In the genomic region with DNA sequence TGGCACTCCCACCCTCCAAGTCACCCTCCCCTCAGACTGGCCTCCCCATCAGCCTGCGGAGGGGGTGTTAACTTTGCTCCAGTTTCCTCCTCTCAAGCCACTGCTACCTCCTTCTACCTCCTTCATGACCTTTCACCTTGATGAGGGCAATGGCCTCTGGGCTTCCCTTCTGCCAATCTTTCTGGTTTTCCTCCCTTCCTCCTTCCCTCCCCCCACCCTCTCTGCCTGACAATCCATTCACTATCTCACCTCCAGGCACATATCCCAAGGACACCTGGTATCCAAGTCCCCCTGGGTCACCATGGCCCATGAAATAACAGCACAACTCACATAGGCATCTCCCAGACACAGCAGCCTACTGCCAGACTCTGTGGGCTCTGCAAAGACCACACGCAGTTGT, we compare ENCODE assay signal across 20 cellular contexts.
DNase-seq lines count a peak whose midpoint lies in the region; ATAC-seq, FAIRE-seq and TF ChIP-seq lines count a peak whose summit lies in the region.
"Had no signal": no experiment of that assay in that cellular context is flagged by ENCODE, and none has a peak within 500 bp of the region (broad histone marks: within the 10 kb centered on the region; RNA-seq: fewer than 3 reads in every experiment).

No MANE protein-coding gene starts in this region.

- 86% methylated on average over 2 of the region's 2 CpGs for WGBS in liver
- WGBS in smooth muscle cell (ENCODE audit: low lambda C conversion rate): 74% methylated on average over 2 of the region's 2 CpGs

- no peak for DNase-seq in astrocyte (ENCODE audit: low read depth)
- DNase-seq in smooth muscle cell (lab: John Stamatoyannopoulos, UW; ENCODE audit: unreplicated experiment): no peak
- DNase-seq in NCI-H1694 (lab: John Stamatoyannopoulos, UW): no peak
- no peak for DNase-seq in hypothalamus (lab: John Stamatoyannopoulos, UW)
- no peak for DNase-seq in DMS79 (lab: John Stamatoyannopoulos, UW)
- DNase-seq: activated CD4-positive, alpha-beta memory T cell treated with anti-CD3 and anti-CD28 coated beads for 36 hours; AML-193; hippocampal formation; Kasumi-1; NCI-H1105; NCI-H2171; NCI-H526; SIG-M5; stimulated activated CD4-positive, alpha-beta T cell treated with anti-CD3 and anti-CD28 coated beads, Interleukin-15, amount 100 ng/mL, for 24 hours; upper lobe of right lung; WERI-Rb-1 had no signal

- ATAC-seq in HG02852 (IDR thresholded peaks at IDR 0.05; ENCODE audit: unreplicated experiment): no peak
- ATAC-seq: stimulated activated memory B cell treated with anti-CD40 and anti-IgM and Interleukin-4, amounts not matched to agents 10 μg/mL and 1 μg/mL and 100 μg/mL, for 72 hours; upper lobe of right lung had no signal

- H3K4me3 Mint-ChIP-seq in astrocyte (ENCODE audit: unreplicated experiment): no peak overlapping the region
- H3K4me3 Mint-ChIP-seq: activated CD4-positive, alpha-beta memory T cell treated with anti-CD3 and anti-CD28 coated beads for 36 hours; stimulated activated memory B cell treated with anti-CD40 and anti-IgM and Interleukin-4, amounts not matched to agents 10 μg/mL and 1 μg/mL and 100 μg/mL, for 72 hours had no signal

- no peak overlapping the region for H3K4me3 ChIP-seq in HEK293 (ENCODE audit: low read depth, low read length)
- H3K4me3 ChIP-seq in astrocyte (ENCODE audit: insufficient read depth, low read depth, low read length): no peak overlapping the region
- H3K4me3 ChIP-seq in liver (ENCODE audit: low read depth in 1 of 3, low read length in 3 of 3): no peak overlapping the region
- no peak overlapping the region for H3K4me3 ChIP-seq in smooth muscle cell
- H3K4me3 ChIP-seq: upper lobe of right lung had no signal

- H3K9me3 Mint-ChIP-seq in astrocyte (ENCODE audit: unreplicated experiment): no peaks in the 10 kb centered on the region
- H3K9me3 Mint-ChIP-seq: activated CD4-positive, alpha-beta memory T cell treated with anti-CD3 and anti-CD28 coated beads for 36 hours; stimulated activated memory B cell treated with anti-CD40 and anti-IgM and Interleukin-4, amounts not matched to agents 10 μg/mL and 1 μg/mL and 100 μg/mL, for 72 hours had no signal

- POLR2A ChIA-PET in HEK293 (lab: Yijun Ruan, JAX): interaction anchor here (0.6 kb wide), 1 partner anchor 179 kb away, joined by 3 read pairs; no protein-coding TSS in a partner anchor

- no peaks in the 10 kb centered on the region for H3K27me3 Mint-ChIP-seq in astrocyte (ENCODE audit: low read depth, unreplicated experiment)
- H3K27me3 Mint-ChIP-seq: stimulated activated memory B cell treated with anti-CD40 and anti-IgM and Interleukin-4, amounts not matched to agents 10 μg/mL and 1 μg/mL and 100 μg/mL, for 72 hours had no signal

- H3K4me1 Mint-ChIP-seq in astrocyte (ENCODE audit: low read depth, unreplicated experiment): peaks cover 82% of the 10 kb centered on the region

- peaks cover 53% of the 10 kb centered on the region for H3F3A ChIP-seq in smooth muscle cell (ENCODE audit: low read depth)

- H4K20me1 ChIP-seq in astrocyte (ENCODE audit: insufficient read depth, low read length) (no peaks in the 10 kb centered on the region), smooth muscle cell (ENCODE audit: low read depth) (peaks cover 36% of the 10 kb centered on the region)

- CTCF ChIA-PET in HEK293 (lab: Yijun Ruan, JAX): interaction anchor here (1.7 kb wide), 1 partner anchor 9 kb away, joined by 3 read pairs; no protein-coding TSS in a partner anchor

- no peaks in the 10 kb centered on the region for H3K27me3 ChIP-seq in astrocyte (ENCODE audit: insufficient read depth, low read length)
- H3K27me3 ChIP-seq in liver (ENCODE audit: control insufficient read depth in 4 of 4, insufficient read depth in 4 of 4, low read length in 3 of 4): no peaks in the 10 kb centered on the region
- H3K27me3 ChIP-seq in smooth muscle cell (ENCODE audit: low read depth): no peaks in the 10 kb centered on the region
- H3K27me3 ChIP-seq: upper lobe of right lung had no signal

- no peak for FAIRE-seq in astrocyte (lab: Jason Lieb, UNC)

- H3K27ac ChIP-seq in HEK293 (ENCODE audit: extremely low read depth, low read depth, low read length) (no peak overlapping the region), astrocyte (ENCODE audit: low read depth, low read length) (peak overlapping the region; percentile 99), liver (ENCODE audit: low read depth in 1 of 2, low read length in 2 of 2) (peak overlapping the region in 1 of 2 donors; percentile 4), smooth muscle cell (ENCODE audit: low read depth) (peak overlapping the region; percentile 97)
- H3K27ac ChIP-seq: upper lobe of right lung, WERI-Rb-1 had no signal

- peaks cover 57% of the 10 kb centered on the region for H3K79me2 ChIP-seq in astrocyte (ENCODE audit: insufficient read depth, low read length)
- peaks cover 62% of the 10 kb centered on the region for H3K79me2 ChIP-seq in smooth muscle cell (ENCODE audit: low read depth)

- TF ChIP-seq CTCF in HEK293 (tag by site-specific recombination; IDR thresholded peaks at IDR 0.05) (no peak), astrocyte (IDR thresholded peaks at IDR 0.05; ENCODE audit: insufficient read depth, low read depth, low read length) (no peak), liver (IDR thresholded peaks at IDR 0.05; ENCODE audit: low read depth, low read length, missing input control) (no peak), smooth muscle cell (IDR thresholded peaks at IDR 0.05; ENCODE audit: borderline replicate concordance, insufficient read depth, poor library complexity, severe bottlenecking) (no peak)

- no peak overlapping the region for H3K9ac ChIP-seq in astrocyte (ENCODE audit: low read length)
- no peak overlapping the region for H3K9ac ChIP-seq in liver (ENCODE audit: low read depth in 1 of 2, low read length in 2 of 2)
- H3K9ac ChIP-seq in smooth muscle cell (ENCODE audit: low read depth): no peak overlapping the region

- H2AFZ ChIP-seq in astrocyte (ENCODE audit: low read depth, low read length): no peak overlapping the region
- H2AFZ ChIP-seq in smooth muscle cell (ENCODE audit: low read depth): no peak overlapping the region

- no peak for TF ChIP-seq RAD21 in liver (IDR thresholded peaks at IDR 0.05)

- H3K27ac Mint-ChIP-seq in astrocyte (ENCODE audit: unreplicated experiment): peak overlapping the region; percentile 86
- H3K27ac Mint-ChIP-seq: activated CD4-positive, alpha-beta memory T cell treated with anti-CD3 and anti-CD28 coated beads for 36 hours; stimulated activated memory B cell treated with anti-CD40 and anti-IgM and Interleukin-4, amounts not matched to agents 10 μg/mL and 1 μg/mL and 100 μg/mL, for 72 hours had no signal

- no peak overlapping the region for H3K4me2 ChIP-seq in astrocyte (ENCODE audit: low read length)
- no peak overlapping the region for H3K4me2 ChIP-seq in smooth muscle cell

- H3K4me1 ChIP-seq in HEK293 (ENCODE audit: control insufficient read depth, insufficient read depth, low read length): peaks cover 18% of the 10 kb centered on the region
- H3K4me1 ChIP-seq in astrocyte (ENCODE audit: insufficient read depth, low read length): peaks cover 85% of the 10 kb centered on the region
- peaks cover 10 to 30% (median 21%) of the 10 kb centered on the region in 4 donors for H3K4me1 ChIP-seq in liver (ENCODE audit: control insufficient read depth in 4 of 4, insufficient read depth in 4 of 4, low read length in 3 of 4)
- peaks cover 47% of the 10 kb centered on the region for H3K4me1 ChIP-seq in smooth muscle cell (ENCODE audit: low read depth)

- no peaks in the 10 kb centered on the region for H3K36me3 ChIP-seq in HEK293 (ENCODE audit: control insufficient read depth in 2 of 2, insufficient read depth in 1 of 2, low read length in 2 of 2)
- H3K36me3 ChIP-seq in astrocyte (ENCODE audit: insufficient read depth, low read length): no peaks in the 10 kb centered on the region
- no peaks in the 10 kb centered on the region for H3K36me3 ChIP-seq in liver (ENCODE audit: control insufficient read depth in 4 of 4, insufficient read depth in 3 of 4, low read depth in 1 of 4, low read length in 3 of 4)
- H3K36me3 ChIP-seq in smooth muscle cell (ENCODE audit: low read depth): no peaks in the 10 kb centered on the region
- H3K36me3 ChIP-seq: upper lobe of right lung, WERI-Rb-1 had no signal

- no peaks in the 10 kb centered on the region for H3K36me3 Mint-ChIP-seq in astrocyte (ENCODE audit: low read depth, unreplicated experiment)
- H3K36me3 Mint-ChIP-seq: activated CD4-positive, alpha-beta memory T cell treated with anti-CD3 and anti-CD28 coated beads for 36 hours; stimulated activated memory B cell treated with anti-CD40 and anti-IgM and Interleukin-4, amounts not matched to agents 10 μg/mL and 1 μg/mL and 100 μg/mL, for 72 hours had no signal

- H3K9me3 ChIP-seq in HEK293 (ENCODE audit: control insufficient read depth, insufficient read depth, low read depth, low read length) (no peaks in the 10 kb centered on the region), astrocyte (ENCODE audit: insufficient read depth, low read depth, low read length) (no peaks in the 10 kb centered on the region), liver (ENCODE audit: control insufficient read depth in 4 of 4, low read length in 3 of 4) (no peaks in the 10 kb centered on the region), smooth muscle cell (replicated peaks; ENCODE audit: low read depth) (no peaks in the 10 kb centered on the region)
- H3K9me3 ChIP-seq: upper lobe of right lung had no signal

TF ChIP-seq in HEK293, 187 proteins besides CTCF, POLR2A, EP300 and RAD21:
- TF ChIP-seq ZNF335 (tag by site-specific recombination; conservative IDR thresholded peaks at IDR 0.05): no peak
- TF ChIP-seq ZNF677 (tag by site-specific recombination; IDR thresholded peaks at IDR 0.05): peak; percentile 57; the same call in 1 of the 2 replicates

TF ChIP-seq in liver, 16 proteins besides CTCF, POLR2A, EP300 and RAD21:
- no peak for TF ChIP-seq JUND (IDR thresholded peaks at IDR 0.05)
- TF ChIP-seq FOXA1 (IDR thresholded peaks at IDR 0.05): no peak
- TF ChIP-seq, protein P1, sequence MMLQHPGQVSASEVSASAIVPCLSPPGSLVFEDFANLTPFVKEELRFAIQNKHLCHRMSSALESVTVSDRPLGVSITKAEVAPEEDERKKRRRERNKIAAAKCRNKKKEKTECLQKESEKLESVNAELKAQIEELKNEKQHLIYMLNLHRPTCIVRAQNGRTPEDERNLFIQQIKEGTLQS (IDR thresholded peaks at IDR 0.05): no peak
- TF ChIP-seq RXRA (IDR thresholded peaks at IDR 0.05): peak; percentile 20 to 35
